Comparison of ENCODE assay signal across 16 cellular contexts in genomic region chr5:1035421-1036405, GRCh38. TPM values are rescaled to one million over a fixed set of nuclear protein-coding genes. Genes with fewer than 3 reads are reported as not detected.
"Had no signal": no experiment of that assay in that cellular context is flagged by ENCODE, and none has a peak within 500 bp of the region (broad histone marks: within the 10 kb centered on the region; RNA-seq: fewer than 3 reads in every experiment).

No MANE protein-coding gene starts in this region.

- H3K36me3 ChIP-seq: gastroesophageal sphincter, suprapubic skin had no signal

- H3K4me2 ChIP-seq: smooth muscle cell had no signal

- DNase-seq: activated CD4-positive, alpha-beta memory T cell treated with anti-CD3 and anti-CD28 coated beads, Interleukin-2, amount 10 ng/mL, durations not matched to agents 7 days and 5 days; activated CD8-positive, alpha-beta memory T cell treated with anti-CD3 and anti-CD28 coated beads, Interleukin-2, amount 50 U/mL, for 48 hours; activated naive CD4-positive, alpha-beta T cell treated with Interleukin-2 at 50 U/mL for 16 hours; caudate nucleus; cortex of kidney; effector memory CD4-positive, alpha-beta T cell; hippocampal formation; mammary epithelial cell; natural killer cell; stimulated activated naive CD4-positive, alpha-beta T cell; T-cell had no signal

- H3K9me3 ChIP-seq: gastroesophageal sphincter, suprapubic skin had no signal

- ATAC-seq: gastroesophageal sphincter, natural killer cell, T-cell had no signal

- H3K4me1 ChIP-seq: gastroesophageal sphincter, suprapubic skin had no signal

- H3K4me3 ChIP-seq: gastroesophageal sphincter, smooth muscle cell, suprapubic skin had no signal

- H3K27ac ChIP-seq: epithelial cell of prostate, gastroesophageal sphincter, suprapubic skin, VCaP had no signal

RNA-seq across cellular contexts. Expression of gene NKD2, which starts 27.1 kb away (rescaled TPM):
- total RNA-seq: natural killer cell had no signal
